19 cellular contexts compared by ENCODE assay signal in genomic region chr18:47109720-47110119, GRCh38. TPM values are rescaled to one million over a fixed set of nuclear protein-coding genes. Genes with fewer than 3 reads are reported as not detected.
A peak's percentile ranks its signal among the peaks of the same experiment; 100 is the strongest.
DNase-seq lines count a peak whose midpoint lies in the region; ATAC-seq and TF ChIP-seq lines count a peak whose summit lies in the region.
"Had no signal": no experiment of that assay in that cellular context is flagged by ENCODE, and none has a peak within 500 bp of the region (broad histone marks: within the 10 kb centered on the region; RNA-seq: fewer than 3 reads in every experiment).

No MANE protein-coding gene starts in this region.

- no peak overlapping the region for H3K56ac ChIP-seq in H9 (ENCODE audit: insufficient read length, low read depth, low read length)

- no peak overlapping the region for H3K4me2 ChIP-seq in H9 (ENCODE audit: insufficient read depth, insufficient read length, low read length)
- H3K4me2 ChIP-seq: BLaER1 treated with 17β-estradiol and CSF1 and Interleukin-3, amounts not matched to agents 10 nM and 100 nM had no signal

- H2BK120ac ChIP-seq in H9 (ENCODE audit: low read depth, low read length, poor library complexity, severe bottlenecking) = no peak overlapping the region

- H4K20me1 ChIP-seq in H9 (ENCODE audit: control insufficient read depth, insufficient read depth, insufficient read length) = no peaks in the 10 kb centered on the region

- H2BK20ac ChIP-seq in H9 (ENCODE audit: low read depth, low read length, poor library complexity, severe bottlenecking) = no peak overlapping the region

- intact Hi-C loops in CD4-positive, alpha-beta memory T cell (cut with micrococcal nuclease) = no loop called here
- intact Hi-C loops in psoas muscle (cut with DNase I) = no loop called here

- H2BK12ac ChIP-seq in H9 (ENCODE audit: insufficient read length, low read depth, low read length) = no peak overlapping the region

- H4K5ac ChIP-seq in H9 (ENCODE audit: insufficient read length, low read depth, low read length) = no peak overlapping the region

- H3K23me2 ChIP-seq in H9 (ENCODE audit: insufficient read length, low read depth, low read length, poor library complexity, severe bottlenecking) = no peaks in the 10 kb centered on the region

- POLR2A ChIA-PET in CD4-positive, alpha-beta memory T cell (lab: Charles Lee; ENCODE audit: partially characterized antibody) = no interaction called here

- H2AK5ac ChIP-seq in H9 (ENCODE audit: insufficient read length, low read length) = no peak overlapping the region

- no peak overlapping the region for H2AFZ ChIP-seq in H9 (ENCODE audit: low read length)

- peak; percentile 40 to 76 (median 54) for ATAC-seq in psoas muscle
- ATAC-seq in GM21367 (IDR thresholded peaks at IDR 0.05; ENCODE audit: unreplicated experiment) = no peak
- ATAC-seq: GM12878 had no signal

- no peak overlapping the region for H2BK15ac ChIP-seq in H9 (ENCODE audit: low read depth, low read length)

- CTCF ChIA-PET in CD4-positive, alpha-beta memory T cell (lab: Charles Lee; ENCODE audit: partially characterized antibody) = interaction anchor here (1.6 kb wide), 1 partner anchor 8 kb away, joined by 7 read pairs; no protein-coding TSS in a partner anchor

- H3K27ac ChIP-seq in CD4-positive, alpha-beta memory T cell (ENCODE audit: low read depth, low read length) = no peak overlapping the region
- H3K27ac ChIP-seq in H9 (ENCODE audit: insufficient read length, low read depth, low read length) = no peak overlapping the region
- H3K27ac ChIP-seq in endodermal cell (ENCODE audit: low read depth, low read length) = no peak overlapping the region
- H3K27ac ChIP-seq in psoas muscle = peak overlapping the region; percentile 47
- H3K27ac ChIP-seq: BLaER1 treated with 17β-estradiol and CSF1 and Interleukin-3, amounts not matched to agents 10 nM and 100 nM; HL-60 had no signal

- no peaks in the 10 kb centered on the region for H3K79me2 ChIP-seq in H9 (ENCODE audit: insufficient read depth, low read length)

- no peak overlapping the region for H2BK5ac ChIP-seq in H9 (ENCODE audit: insufficient read length, low read length)

- no peak overlapping the region for H3K18ac ChIP-seq in H9 (ENCODE audit: insufficient read length, low read depth, low read length)

- H3K36me3 ChIP-seq in CD4-positive, alpha-beta memory T cell (ENCODE audit: insufficient read depth, low read length) = peaks cover 33% of the 10 kb centered on the region
- peaks cover 43% of the 10 kb centered on the region for H3K36me3 ChIP-seq in endodermal cell (ENCODE audit: control insufficient read depth, insufficient read depth, low read length)
- H3K36me3 ChIP-seq in psoas muscle (ENCODE audit: insufficient read depth in 1 of 2, low read depth in 1 of 2) = peaks cover 14 to 84% of the 10 kb centered on the region in 2 donors

- no peaks in the 10 kb centered on the region for H3K27me3 ChIP-seq in CD4-positive, alpha-beta memory T cell (ENCODE audit: insufficient read depth, low read length)
- no peaks in the 10 kb centered on the region for H3K27me3 ChIP-seq in H9 (ENCODE audit: insufficient read depth, low read length)
- no peaks in the 10 kb centered on the region for H3K27me3 ChIP-seq in endodermal cell (ENCODE audit: control insufficient read depth, insufficient read depth, low read length, poor library complexity, severe bottlenecking)
- H3K27me3 ChIP-seq in psoas muscle (ENCODE audit: insufficient read depth in 3 of 3, low read length in 2 of 3) = no peaks in the 10 kb centered on the region
- H3K27me3 ChIP-seq: BLaER1 treated with 17β-estradiol and CSF1 and Interleukin-3, amounts not matched to agents 10 nM and 100 nM had no signal

- H3K27ac Mint-ChIP-seq in CD4-positive, alpha-beta memory T cell = peak overlapping the region in 5 of 7 donors; percentile 32 to 82 (median 63)
- H3K27ac Mint-ChIP-seq in H9 (peak overlapping the region in 2 of 3 experiments; percentile 84 to 95; a peak in 4 of 7 replicates), endodermal cell (peak overlapping the region; percentile 19)
- H3K27ac Mint-ChIP-seq: B cell had no signal

- no peaks in the 10 kb centered on the region for H3K4me1 ChIP-seq in CD4-positive, alpha-beta memory T cell (ENCODE audit: insufficient read depth, low read length)
- H3K4me1 ChIP-seq in H9 (ENCODE audit: insufficient read depth, low read length) = no peaks in the 10 kb centered on the region; the same call in 1 of the 2 replicates
- H3K4me1 ChIP-seq in endodermal cell (ENCODE audit: control insufficient read depth, insufficient read depth, low read length) = peaks cover 15% of the 10 kb centered on the region
- H3K4me1 ChIP-seq in psoas muscle = peaks cover 8% of the 10 kb centered on the region
- H3K4me1 ChIP-seq: BLaER1 treated with 17β-estradiol and CSF1 and Interleukin-3, amounts not matched to agents 10 nM and 100 nM had no signal

- no peaks in the 10 kb centered on the region for H3K9me3 Mint-ChIP-seq in CD4-positive, alpha-beta memory T cell
- H3K9me3 Mint-ChIP-seq in H9 = no peaks in the 10 kb centered on the region
- no peaks in the 10 kb centered on the region for H3K9me3 Mint-ChIP-seq in endodermal cell
- H3K9me3 Mint-ChIP-seq: CD8-positive, alpha-beta memory T cell had no signal

- no peak overlapping the region for H3K4ac ChIP-seq in H9 (ENCODE audit: low read depth, low read length)

- H3K23ac ChIP-seq in H9 (ENCODE audit: insufficient read length, low read depth, low read length) = no peak overlapping the region

- no peak overlapping the region for H4K91ac ChIP-seq in H9 (ENCODE audit: insufficient read length, low read depth, low read length)

- TF ChIP-seq CTCF in H9 (conservative IDR thresholded peaks at IDR 0.05) (no peak), endodermal cell (conservative IDR thresholded peaks at IDR 0.05) (no peak), psoas muscle (IDR thresholded peaks at IDR 0.05) (no peak)

- no peaks in the 10 kb centered on the region for H3K27me3 Mint-ChIP-seq in CD4-positive, alpha-beta memory T cell
- H3K27me3 Mint-ChIP-seq in H9 (ENCODE audit: low read depth) = no peaks in the 10 kb centered on the region
- no peaks in the 10 kb centered on the region for H3K27me3 Mint-ChIP-seq in endodermal cell (ENCODE audit: insufficient read depth)
- H3K27me3 Mint-ChIP-seq: B cell; CD8-positive, alpha-beta memory T cell had no signal

- H3K9me3 ChIP-seq in CD4-positive, alpha-beta memory T cell (ENCODE audit: control insufficient read depth in 1 of 2, low read length in 2 of 2) = no peaks in the 10 kb centered on the region
- no peaks in the 10 kb centered on the region for H3K9me3 ChIP-seq in H9 (ENCODE audit: control insufficient read depth, low read depth, low read length)
- H3K9me3 ChIP-seq in endodermal cell (ENCODE audit: control insufficient read depth, low read length) = no peaks in the 10 kb centered on the region
- H3K9me3 ChIP-seq in psoas muscle = no peaks in the 10 kb centered on the region
- H3K9me3 ChIP-seq: BLaER1 treated with 17β-estradiol and CSF1 and Interleukin-3, amounts not matched to agents 10 nM and 100 nM had no signal

- H3T11ph ChIP-seq in H9 (ENCODE audit: low read length) = no peak overlapping the region

- H4K8ac ChIP-seq in H9 (replicated peaks; ENCODE audit: insufficient read length, low read depth, low read length) = no peak overlapping the region

- H3K4me1 Mint-ChIP-seq in CD4-positive, alpha-beta memory T cell = no peaks in the 10 kb centered on the region
- H3K4me1 Mint-ChIP-seq in H9 (peaks cover 67% of the 10 kb centered on the region in 2 experiments), endodermal cell (peaks cover 52% of the 10 kb centered on the region)
- H3K4me1 Mint-ChIP-seq: B cell; CD8-positive, alpha-beta memory T cell had no signal

- peaks cover 55 to 73% of the 10 kb centered on the region in 2 donors for H3K36me3 Mint-ChIP-seq in CD4-positive, alpha-beta memory T cell
- H3K36me3 Mint-ChIP-seq in H9 (ENCODE audit: insufficient read depth in 1 of 3, low read depth in 3 of 3) (peaks cover 9 to 45% (median 34%) of the 10 kb centered on the region in 3 experiments; a peak in 6 of 7 replicates), endodermal cell (ENCODE audit: low read depth) (peaks cover 34% of the 10 kb centered on the region)

- no peak for DNase-seq in CD4-positive, alpha-beta memory T cell
- DNase-seq in H9 (no peak), endodermal cell (no peak), psoas muscle (no peak), mucosa of gallbladder (ENCODE audit: low spot score) (no peak), HK-2 (ENCODE audit: unreplicated experiment) (no peak)
- DNase-seq: CD8-positive, alpha-beta memory T cell; COR-L47; DMS 273 treated with DMSO at 0.1 percent for 48 hours; DMS53; DND-41; EL; GOT3; H7 had no signal

- no peak overlapping the region for H3K4me3 ChIP-seq in CD4-positive, alpha-beta memory T cell (ENCODE audit: low read length in 2 of 2)
- H3K4me3 ChIP-seq in endodermal cell (ENCODE audit: low read length) (no peak overlapping the region), psoas muscle (no peak overlapping the region)
- H3K4me3 ChIP-seq: BLaER1 treated with 17β-estradiol and CSF1 and Interleukin-3, amounts not matched to agents 10 nM and 100 nM; GM12878 had no signal

- WGBS in H9 (ENCODE audit: extremely low coverage, insufficient read length, low lambda C conversion rate) = no CpG with 5 or more reads among the region's 1 CpG
- no CpG with 5 or more reads among the region's 1 CpG for WGBS in endodermal cell (ENCODE audit: insufficient coverage in 1 of 2, insufficient read length in 1 of 2), 2 experiments
- 17 to 33% (median 27%) methylated on average over 1 of the region's 1 CpG for WGBS in psoas muscle, 3 donors

- no peaks in the 10 kb centered on the region for H3K79me1 ChIP-seq in H9 (ENCODE audit: insufficient read depth, low read depth, low read length, poor library complexity, severe bottlenecking)

- H3K9ac ChIP-seq in H9 (ENCODE audit: extremely low read depth, insufficient read length, low read length) (no peak overlapping the region), endodermal cell (ENCODE audit: extremely low read depth, low read length, poor library complexity, severe bottlenecking) (no peak overlapping the region)
- H3K9ac ChIP-seq: BLaER1 treated with 17β-estradiol and CSF1 and Interleukin-3, amounts not matched to agents 10 nM and 100 nM had no signal

- H3K4me3 Mint-ChIP-seq in CD4-positive, alpha-beta memory T cell = no peak overlapping the region
- H3K4me3 Mint-ChIP-seq in H9 = no peak overlapping the region
- H3K4me3 Mint-ChIP-seq in endodermal cell = no peak overlapping the region
- H3K4me3 Mint-ChIP-seq: B cell; CD8-positive, alpha-beta memory T cell had no signal

- no peak overlapping the region for H3K14ac ChIP-seq in H9 (ENCODE audit: insufficient read depth, low read length)

RNA-seq across cellular contexts. Expression of gene HDHD2, which starts 40.6 kb away (rescaled TPM):
- total RNA-seq in CD4-positive, alpha-beta memory T cell = 10 to 100 TPM; 34.2 to 36.5 TPM
- 10 to 100 TPM; 40.5 to 62.6 TPM for polyA plus RNA-seq in CD4-positive, alpha-beta memory T cell
- 51.0 and 58.5 TPM in 2 replicates for total RNA-seq in H9 (2021)
- 10 to 100 TPM; 53.6 to 76.8 TPM for total RNA-seq in endodermal cell
- 61.6 TPM for polyA plus RNA-seq in endodermal cell (2013, experiment 1 of 2)
- 58.7 TPM for polyA plus RNA-seq in endodermal cell (2013, experiment 2 of 2)
- total RNA-seq in psoas muscle = 10 to 100 TPM; 19.9 to 32.9 (median 27.9) TPM
- 10 to 100 TPM; 11.5 to 19.9 (median 18.5) TPM for polyA plus RNA-seq in psoas muscle
- total RNA-seq in mucosa of gallbladder = 36.9 TPM

Comparison
In these comparisons a context has a peak if more than half of its experiments do, and no peak if none do; other contexts are left out.
1. H3K27ac Mint-ChIP-seq: peak in every context shown above with its lines; median percentile 90 in H9; 63 in CD4-positive, alpha-beta memory T cell; 19 in endodermal cell.